Comparison of ENCODE assay signal across 2 cellular contexts in genomic region chr13:37049810-37050209, GRCh38.
TF ChIP-seq lines count a peak whose summit lies in the region.

No MANE protein-coding gene starts in this region.

TF ChIP-seq in H1, 55 proteins besides CTCF, POLR2A, EP300 and RAD21:
- TF ChIP-seq SP2 (IDR thresholded peaks at IDR 0.05; ENCODE audit: low read length) (no peak), CEBPB (IDR thresholded peaks at IDR 0.05; ENCODE audit: low read depth, low read length) (no peak), TAF1 (IDR thresholded peaks at IDR 0.05; ENCODE audit: low read depth, low read length) (no peak), RNF2 (IDR thresholded peaks at IDR 0.05; ENCODE audit: borderline replicate concordance, low read depth, low read length, missing control alignments, poor library complexity, severe bottlenecking) (no peak), ZNF274 (IDR thresholded peaks at IDR 0.05; ENCODE audit: borderline replicate concordance, extremely low read depth, low read length) (no peak), ATF3 (IDR thresholded peaks at IDR 0.05; ENCODE audit: insufficient read depth, low read depth, low read length) (no peak), CHD2 (IDR thresholded peaks at IDR 0.05; ENCODE audit: low read length) (no peak), JUN (IDR thresholded peaks at IDR 0.05; ENCODE audit: low read depth, low read length) (no peak), EGR1 (IDR thresholded peaks at IDR 0.05; ENCODE audit: borderline replicate concordance, low read depth, low read length) (no peak), GABPA (IDR thresholded peaks at IDR 0.05; ENCODE audit: borderline replicate concordance, insufficient read depth, low read length) (no peak), TEAD4 (IDR thresholded peaks at IDR 0.05; ENCODE audit: low read depth, low read length) (no peak), BACH1 (IDR thresholded peaks at IDR 0.05; ENCODE audit: low read length) (no peak), TAF7 (optimal IDR thresholded peaks at IDR 0.05; ENCODE audit: borderline replicate concordance, low read depth, low read length) (no peak), SP4 (IDR thresholded peaks at IDR 0.05; ENCODE audit: low read length) (no peak)

TF ChIP-seq in GM12891, 5 proteins besides CTCF, POLR2A, EP300 and RAD21:
- TF ChIP-seq SPI1 (IDR thresholded peaks at IDR 0.05; ENCODE audit: low read depth, low read length) (no peak), POU2F2 (IDR thresholded peaks at IDR 0.05; ENCODE audit: low read depth, low read length) (no peak), POLR2AphosphoS5 (IDR thresholded peaks at IDR 0.05; ENCODE audit: low read depth, low read length) (no peak), PAX5 (IDR thresholded peaks at IDR 0.05; ENCODE audit: insufficient read depth, low read length, severe bottlenecking) (no peak), TAF1 (IDR thresholded peaks at IDR 0.05; ENCODE audit: low read depth, low read length) (no peak)
